In the genomic region with DNA sequence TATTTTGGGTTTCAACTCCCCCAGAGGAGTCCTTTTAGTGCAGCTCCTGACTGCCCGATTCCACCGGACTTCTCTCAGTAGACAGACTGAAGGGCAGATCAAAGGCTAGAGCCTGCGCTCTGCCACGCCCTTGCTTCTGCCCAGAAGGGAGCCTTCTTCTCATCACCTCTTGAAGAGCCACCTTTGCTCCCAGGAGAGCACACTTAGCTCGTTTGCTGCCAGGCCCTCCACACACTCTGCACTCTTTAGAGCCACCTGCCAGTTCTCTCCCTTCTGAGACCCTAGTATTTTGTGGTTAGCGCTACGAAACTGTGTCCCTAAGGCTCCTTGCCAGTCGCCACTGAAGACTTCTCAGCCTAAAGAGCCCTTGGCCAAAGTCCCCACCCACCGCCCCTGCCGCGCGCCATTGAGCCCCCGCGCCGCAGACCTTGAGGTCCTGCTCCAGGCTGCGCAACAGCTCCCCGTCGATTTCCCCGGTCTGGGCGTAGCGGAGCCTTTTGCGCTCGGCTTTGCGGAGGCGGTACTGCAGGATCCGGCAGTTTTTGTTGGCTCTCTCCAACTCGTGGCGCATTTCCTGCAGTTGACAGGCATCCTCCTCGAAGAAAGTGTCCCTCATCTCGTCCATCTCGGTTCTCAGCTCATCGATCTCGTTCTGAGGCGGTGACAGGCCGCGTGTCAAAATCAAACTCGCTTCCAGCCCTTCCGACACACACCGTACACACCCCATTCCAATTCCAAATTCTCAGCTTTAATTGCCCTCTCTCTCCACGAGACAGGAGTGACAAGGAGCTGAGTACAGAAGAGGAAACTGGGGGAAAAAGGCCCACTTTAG, we compare ENCODE assay signal across 7 cellular contexts. TPM values are rescaled to one million over a fixed set of nuclear protein-coding genes. Genes with fewer than 3 reads are reported as not detected.
DNase-seq lines count a peak whose midpoint lies in the region; ATAC-seq and TF ChIP-seq lines count a peak whose summit lies in the region.

No MANE protein-coding gene starts in this region.

- WGBS in stomach, 5 donors, result 6 to 13% (median 10%) methylated on average over 40 of the region's 40 CpGs

- H3K9me3 Mint-ChIP-seq in HFFc6, result no peaks in the 10 kb centered on the region

- H3K9me3 ChIP-seq in endocrine pancreas (ENCODE audit: control insufficient read depth, low read length) (no peaks in the 10 kb centered on the region), mucosa of descending colon (no peaks in the 10 kb centered on the region), stomach (peaks cover 0 to 3% (median 0%) of the 10 kb centered on the region in 4 donors)

- intact Hi-C loops in mucosa of descending colon (cut with DNase I, micrococcal nuclease), result no loop called here
- intact Hi-C loops in stomach (cut with DNase I; ENCODE audit: low total_unique reads), result no loop called here

- H3K27me3 Mint-ChIP-seq in HFFc6 (ENCODE audit: insufficient read depth), result peaks cover 20% of the 10 kb centered on the region

- no peak for TF ChIP-seq POLR2A in stomach (IDR thresholded peaks at IDR 0.05)

- H3K36me3 ChIP-seq in endocrine pancreas (ENCODE audit: control insufficient read depth, insufficient read depth, low read length), result peaks cover 4% of the 10 kb centered on the region
- no peaks in the 10 kb centered on the region for H3K36me3 ChIP-seq in mucosa of descending colon (ENCODE audit: low read depth)
- H3K36me3 ChIP-seq in stomach, result peaks cover 0 to 6% (median 0%) of the 10 kb centered on the region in 4 donors

- DNase-seq in HFFc6 (peak; percentile 16), mucosa of descending colon (peak; percentile 9 to 54 (median 28)), stomach (no peak), HEK293T (ENCODE audit: extremely low spot score) (no peak)
- peak; percentile 46 to 62 for DNase-seq in activated CD4-positive, alpha-beta T cell treated with anti-CD3 and anti-CD28 coated beads, Interleukin-2, amount 50 U/mL, for 48 hours

- peak overlapping the region; percentile 88 for H3K4me3 Mint-ChIP-seq in HFFc6

- peak overlapping the region; percentile 64 for H3K4me3 ChIP-seq in endocrine pancreas (ENCODE audit: control insufficient read depth, insufficient read depth, low read length)
- no peak overlapping the region for H3K4me3 ChIP-seq in mucosa of descending colon
- H3K4me3 ChIP-seq in stomach, result peak overlapping the region; percentile 63 to 88 (median 76)

- TF ChIP-seq EP300 in stomach (IDR thresholded peaks at IDR 0.05), result no peak

- H3K4me1 ChIP-seq in endocrine pancreas (ENCODE audit: control insufficient read depth, insufficient read depth, low read length), result peaks cover 19% of the 10 kb centered on the region
- H3K4me1 ChIP-seq in mucosa of descending colon (ENCODE audit: low read depth), result peaks cover 21% of the 10 kb centered on the region
- peaks cover 23 to 43% (median 35%) of the 10 kb centered on the region in 4 donors for H3K4me1 ChIP-seq in stomach

- no peak for TF ChIP-seq CTCF in HFFc6 (IDR thresholded peaks at IDR 0.05)
- no peak for TF ChIP-seq CTCF in mucosa of descending colon (IDR thresholded peaks at IDR 0.05)
- TF ChIP-seq CTCF in stomach (IDR thresholded peaks at IDR 0.05), result no peak

- H3K27me3 ChIP-seq in endocrine pancreas (ENCODE audit: control insufficient read depth, insufficient read depth, low read length), result no peaks in the 10 kb centered on the region
- peaks cover 3 to 57% (median 54%) of the 10 kb centered on the region in 3 donors for H3K27me3 ChIP-seq in stomach

- no peak overlapping the region for H3K27ac ChIP-seq in stomach

- 0 out of 2 replicates have a peak, but pooled peaks cover 9% of the 10 kb centered on the region for H3K36me3 Mint-ChIP-seq in HFFc6 (ENCODE audit: low read depth)

- peaks cover 31% of the 10 kb centered on the region for H3K4me1 Mint-ChIP-seq in HFFc6 (ENCODE audit: low read depth)

- peak overlapping the region; percentile 76 for H3K27ac Mint-ChIP-seq in HFFc6

- CTCF ChIA-PET in HEK293T (lab: Yijun Ruan, JAX), result interaction anchor here (1.4 to 2.9 kb wide), 2 partner anchors 12 to 48 kb away, joined by 4 to 13 read pairs; no protein-coding TSS in a partner anchor

- H3K9ac ChIP-seq in endocrine pancreas (ENCODE audit: control insufficient read depth, insufficient read depth, low read length), result peak overlapping the region; percentile 86

- ATAC-seq in mucosa of descending colon (peak; percentile 40), GM18520 (IDR thresholded peaks at IDR 0.05; ENCODE audit: unreplicated experiment) (no peak)

- POLR2A ChIA-PET in HEK293T (lab: Yijun Ruan, JAX), result interaction anchor here (1.0 to 2.8 kb wide), 9 partner anchors 8 to 248 kb away, joined by 3 to 27 read pairs (median 4); partner anchors contain the start of gene RNF146

TF ChIP-seq in HEK293T, 16 proteins besides CTCF, POLR2A, EP300 and RAD21:
- TF ChIP-seq SUZ12 (IDR thresholded peaks at IDR 0.05), result no peak
- no peak for TF ChIP-seq BHLHE40 (IDR thresholded peaks at IDR 0.05; ENCODE audit: borderline replicate concordance)
- TF ChIP-seq PKNOX1 (IDR thresholded peaks at IDR 0.05), result no peak
- TF ChIP-seq ZNF384 (IDR thresholded peaks at IDR 0.05), result no peak
- no peak for TF ChIP-seq L3MBTL2 (conservative IDR thresholded peaks at IDR 0.05)
- TF ChIP-seq NFRKB (IDR thresholded peaks at IDR 0.05), result no peak
- no peak for TF ChIP-seq ELF4 (IDR thresholded peaks at IDR 0.05)
- TF ChIP-seq ARNT (IDR thresholded peaks at IDR 0.05), result no peak
- TF ChIP-seq HDGF (IDR thresholded peaks at IDR 0.05; ENCODE audit: borderline replicate concordance), result no peak
- no peak for TF ChIP-seq TARDBP (IDR thresholded peaks at IDR 0.05)

RNA-seq across cellular contexts. Expression of gene KIAA0408, which starts 55.4 kb away (rescaled TPM):
- 1 to 10 TPM; 1.4 to 3.5 (median 2.3) TPM for total RNA-seq in HFFc6 (2021; fragmentation: NEBNext Ultra II Directional; extraction: Animal tissue kit (Norgen Biotek cat#: 25700))
- total RNA-seq in mucosa of descending colon, result 10 to 100 TPM in 1 of 3 donors, 1 to 10 TPM in 2; 1.1 to 25.0 (median 2.4) TPM
- 10 to 100 TPM in 3 of 5 donors, 1 to 10 TPM in 1, under 1 TPM in 1; 0.87 to 89.3 (median 23.3) TPM for total RNA-seq in stomach
- 1 to 10 TPM; 1.4 to 3.4 (median 2.5) TPM for polyA plus RNA-seq in stomach

Comparison
In these comparisons a context has a peak if more than half of its experiments do, and no peak if none do; other contexts are left out.
1. DNase-seq: peak in HFFc6 (single experiment), activated CD4-positive, alpha-beta T cell treated with anti-CD3 and anti-CD28 coated beads, Interleukin-2, amount 50 U/mL, for 48 hours (2 of 2) and mucosa of descending colon (3 of 3); none in stomach (single experiment) and HEK293T (single experiment).